In genomic region chr3:58494107-58494506, GRCh38 we compare ENCODE assay signal across 11 cellular contexts. TPM values are rescaled to one million over a fixed set of nuclear protein-coding genes. Genes with fewer than 3 reads are reported as not detected.
A peak's percentile ranks its signal among the peaks of the same experiment; 100 is the strongest.
DNase-seq lines count a peak whose midpoint lies in the region; ATAC-seq and TF ChIP-seq lines count a peak whose summit lies in the region.
"Had no signal": no experiment of that assay in that cellular context is flagged by ENCODE, and none has a peak within 500 bp of the region (broad histone marks: within the 10 kb centered on the region; RNA-seq: fewer than 3 reads in every experiment).

No MANE protein-coding gene starts in this region.

- H3K4me3 ChIP-seq in PC-9 (peak overlapping the region; percentile 96; the same call in 1 of the 2 replicates), skeletal muscle tissue (ENCODE audit: low read length in 3 of 3) (peak overlapping the region in 2 of 3 donors; percentile 32 to 41)

- no TSS peak for BruUV-seq in PC-9 (replicated peaks; lab: Mats Ljungman, UMichigan)

- H3K27me3 ChIP-seq in PC-9 (ENCODE audit: insufficient read depth, low read depth) = no peaks in the 10 kb centered on the region
- no peaks in the 10 kb centered on the region for H3K27me3 ChIP-seq in skeletal muscle tissue (ENCODE audit: control insufficient read depth in 3 of 3, insufficient read depth in 3 of 3, low read length in 3 of 3)

- peaks cover 17% of the 10 kb centered on the region; the same call in 1 of the 2 replicates for H3F3A ChIP-seq in PC-9 (ENCODE audit: insufficient read depth, low read depth)

- H3K27ac Mint-ChIP-seq in activated naive CD4-positive, alpha-beta T cell treated with anti-CD3 and anti-CD28 coated beads, Interleukin-2, amount 10 ng/mL, durations not matched to agents 7 days and 5 days = no peak overlapping the region
- no peak overlapping the region for H3K27ac Mint-ChIP-seq in activated naive CD4-positive, alpha-beta T cell treated with anti-CD3 and anti-CD28 coated beads, Interleukin-2, amount 50 U/mL, for 72 hours
- H3K27ac Mint-ChIP-seq in glutamatergic neuron (ENCODE audit: unreplicated experiment) (peak overlapping the region; percentile 44), endothelial cell (ENCODE audit: unreplicated experiment) (no peak overlapping the region)

- H3K36me3 ChIP-seq in PC-9 (ENCODE audit: low read depth) (0 out of 2 replicates have a peak, but pooled peaks cover 2% of the 10 kb centered on the region), skeletal muscle tissue (ENCODE audit: control insufficient read depth in 3 of 3, insufficient read depth in 3 of 3, low read length in 3 of 3) (no peaks in the 10 kb centered on the region)
- H3K36me3 ChIP-seq: neutrophil had no signal

- ATAC-seq in activated naive CD4-positive, alpha-beta T cell treated with anti-CD3 and anti-CD28 coated beads, Interleukin-2, amount 50 U/mL, for 72 hours = no peak
- ATAC-seq in GM19035 (IDR thresholded peaks at IDR 0.05; ENCODE audit: unreplicated experiment) = no peak

- peak overlapping the region; percentile 1 for H3K4me3 Mint-ChIP-seq in activated naive CD4-positive, alpha-beta T cell treated with anti-CD3 and anti-CD28 coated beads, Interleukin-2, amount 10 ng/mL, durations not matched to agents 7 days and 5 days
- peak overlapping the region; percentile 97 for H3K4me3 Mint-ChIP-seq in glutamatergic neuron (ENCODE audit: unreplicated experiment)
- no peak overlapping the region for H3K4me3 Mint-ChIP-seq in endothelial cell (ENCODE audit: unreplicated experiment)

- no peak overlapping the region for H2AFZ ChIP-seq in PC-9

- H3K4me1 Mint-ChIP-seq in activated naive CD4-positive, alpha-beta T cell treated with anti-CD3 and anti-CD28 coated beads, Interleukin-2, amount 10 ng/mL, durations not matched to agents 7 days and 5 days = peaks cover 30% of the 10 kb centered on the region
- H3K4me1 Mint-ChIP-seq in glutamatergic neuron (ENCODE audit: low read depth, unreplicated experiment) = peaks cover 48% of the 10 kb centered on the region
- peaks cover 17% of the 10 kb centered on the region for H3K4me1 Mint-ChIP-seq in endothelial cell (ENCODE audit: unreplicated experiment)

- peaks cover 67% of the 10 kb centered on the region for H3K79me2 ChIP-seq in PC-9 (ENCODE audit: low read depth)

- POLR2A ChIA-PET in PC-9 (lab: Charles Lee; ENCODE audit: unreplicated experiment) = no interaction called here

- H4K20me1 ChIP-seq in PC-9 (ENCODE audit: insufficient read depth) = no peaks in the 10 kb centered on the region; the same call in 1 of the 2 replicates

- CTCF ChIA-PET in activated naive CD4-positive, alpha-beta T cell treated with anti-CD3 and anti-CD28 coated beads, Interleukin-2, amount 10 ng/mL, durations not matched to agents 7 days and 5 days (lab: Charles Lee) = interaction anchor here (1.4 to 5.5 kb wide), 4 partner anchors 22 to 187 kb away, joined by 4 to 36 read pairs (median 18); partner anchors contain the start of genes HTD2 and RPP14
- CTCF ChIA-PET in PC-9 (lab: Charles Lee) = interaction anchor here (0.6 kb wide), 1 partner anchor 40 kb away, joined by 3 read pairs; no protein-coding TSS in a partner anchor

- intact Hi-C loops in PC-9 (cut with micrococcal nuclease; ENCODE audit: unreplicated experiment) = no loop called here

- H3K36me3 Mint-ChIP-seq in activated naive CD4-positive, alpha-beta T cell treated with anti-CD3 and anti-CD28 coated beads, Interleukin-2, amount 10 ng/mL, durations not matched to agents 7 days and 5 days = peaks cover 4% of the 10 kb centered on the region
- peaks cover 0 to 7% of the 10 kb centered on the region in 2 donors for H3K36me3 Mint-ChIP-seq in activated naive CD4-positive, alpha-beta T cell treated with anti-CD3 and anti-CD28 coated beads, Interleukin-2, amount 50 U/mL, for 72 hours
- H3K36me3 Mint-ChIP-seq in glutamatergic neuron (ENCODE audit: unreplicated experiment) (no peaks in the 10 kb centered on the region), endothelial cell (ENCODE audit: low read depth, unreplicated experiment) (peaks cover 8% of the 10 kb centered on the region)

- peak overlapping the region in 2 of 3 donors; percentile 24 to 88 for H3K9ac ChIP-seq in skeletal muscle tissue (ENCODE audit: low read depth in 1 of 3, low read length in 3 of 3)

- H3K9me2 ChIP-seq in PC-9 (ENCODE audit: insufficient read depth) = no peaks in the 10 kb centered on the region

- TF ChIP-seq CTCF in PC-9 (conservative IDR thresholded peaks at IDR 0.05) (no peak), glutamatergic neuron (IDR thresholded peaks at IDR 0.05; ENCODE audit: partially characterized antibody, unreplicated experiment) (no peak), endothelial cell (IDR thresholded peaks at IDR 0.05; ENCODE audit: unreplicated experiment) (no peak)

- no peak for DNase-seq in activated naive CD4-positive, alpha-beta T cell treated with anti-CD3 and anti-CD28 coated beads, Interleukin-2, amount 10 ng/mL, durations not matched to agents 7 days and 5 days
- no peak for DNase-seq in activated naive CD4-positive, alpha-beta T cell treated with anti-CD3 and anti-CD28 coated beads, Interleukin-2, amount 50 U/mL, for 72 hours (ENCODE audit: low spot score in 2 of 2)
- DNase-seq in PC-9 = no peak
- DNase-seq in glutamatergic neuron = no peak
- no peak for DNase-seq in NCI-H1105 (lab: John Stamatoyannopoulos, UW)
- no peak for DNase-seq in endothelial cell (ENCODE audit: low spot score)
- DNase-seq: activated T-cell treated with anti-CD3 and anti-CD28 coated beads, Interleukin-2, amount 50 U/mL, for 48 hours; MV-4-11 had no signal

- H3K27ac ChIP-seq in PC-9 (no peak overlapping the region), skeletal muscle tissue (ENCODE audit: low read depth, low read length) (no peak overlapping the region)
- H3K27ac ChIP-seq: neutrophil had no signal

- H3K4me2 ChIP-seq in PC-9 = peak overlapping the region; percentile 93

- no peaks in the 10 kb centered on the region for H3K9me3 Mint-ChIP-seq in activated naive CD4-positive, alpha-beta T cell treated with anti-CD3 and anti-CD28 coated beads, Interleukin-2, amount 10 ng/mL, durations not matched to agents 7 days and 5 days
- H3K9me3 Mint-ChIP-seq in activated naive CD4-positive, alpha-beta T cell treated with anti-CD3 and anti-CD28 coated beads, Interleukin-2, amount 50 U/mL, for 72 hours = no peaks in the 10 kb centered on the region
- H3K9me3 Mint-ChIP-seq in glutamatergic neuron (ENCODE audit: unreplicated experiment) (peaks cover 11% of the 10 kb centered on the region), endothelial cell (ENCODE audit: unreplicated experiment) (no peaks in the 10 kb centered on the region)

- H3K9me3 ChIP-seq in PC-9 (ENCODE audit: insufficient read depth, low read depth) = no peaks in the 10 kb centered on the region
- no peaks in the 10 kb centered on the region for H3K9me3 ChIP-seq in skeletal muscle tissue (ENCODE audit: control insufficient read depth in 3 of 3, low read length in 3 of 3)
- H3K9me3 ChIP-seq: neutrophil had no signal

- H3K4me1 ChIP-seq in PC-9 (replicated peaks; ENCODE audit: insufficient read depth) (peaks cover 54% of the 10 kb centered on the region), skeletal muscle tissue (ENCODE audit: control insufficient read depth in 3 of 3, insufficient read depth in 3 of 3, low read length in 3 of 3) (peaks cover 30 to 41% (median 41%) of the 10 kb centered on the region in 3 donors)

- H3K27me3 Mint-ChIP-seq in activated naive CD4-positive, alpha-beta T cell treated with anti-CD3 and anti-CD28 coated beads, Interleukin-2, amount 10 ng/mL, durations not matched to agents 7 days and 5 days = peaks cover 20% of the 10 kb centered on the region
- H3K27me3 Mint-ChIP-seq in glutamatergic neuron (ENCODE audit: unreplicated experiment) (peaks cover 4% of the 10 kb centered on the region), endothelial cell (ENCODE audit: unreplicated experiment) (peaks cover 1% of the 10 kb centered on the region)

RNA-seq across cellular contexts. Expression of gene KCTD6, which starts 2.2 kb away (rescaled TPM):
- total RNA-seq in activated naive CD4-positive, alpha-beta T cell treated with anti-CD3 and anti-CD28 coated beads, Interleukin-2, amount 50 U/mL, for 72 hours = 1 to 10 TPM; 2.5 to 5.7 TPM
- total RNA-seq in PC-9 (2021) (7.8 and 10.3 TPM in 2 replicates), glutamatergic neuron (ENCODE audit: unreplicated experiment) (21.1 TPM), skeletal muscle tissue (9.9 TPM), endothelial cell (ENCODE audit: unreplicated experiment) (11.9 TPM)

RNA-seq across cellular contexts. Expression of gene ACOX2, which starts 42.9 kb away (rescaled TPM):
- total RNA-seq in activated naive CD4-positive, alpha-beta T cell treated with anti-CD3 and anti-CD28 coated beads, Interleukin-2, amount 50 U/mL, for 72 hours = not detected
- total RNA-seq in PC-9 (2021) (2.8 and 3.5 TPM in 2 replicates), glutamatergic neuron (ENCODE audit: unreplicated experiment) (0.59 TPM), skeletal muscle tissue (14.6 TPM), endothelial cell (ENCODE audit: unreplicated experiment) (1.1 TPM)
